In genomic region chr2:210169871-210170441, GRCh38 we compare ENCODE assay signal across 8 cellular contexts. TPM values are rescaled to one million over a fixed set of nuclear protein-coding genes. Genes with fewer than 3 reads are reported as not detected.
DNase-seq lines count a peak whose midpoint lies in the region; ATAC-seq, FAIRE-seq and TF ChIP-seq lines count a peak whose summit lies in the region.

No MANE protein-coding gene starts in this region.

- peaks cover 2% of the 10 kb centered on the region for H3K27me3 Mint-ChIP-seq in activated CD8-positive, alpha-beta T cell treated with anti-CD3 and anti-CD28 coated beads for 36 hours
- peaks cover 7% of the 10 kb centered on the region for H3K27me3 Mint-ChIP-seq in glutamatergic neuron (ENCODE audit: unreplicated experiment)

- POLR2A ChIA-PET in activated CD8-positive, alpha-beta T cell treated with anti-CD3 and anti-CD28 coated beads for 36 hours (lab: Charles Lee): no interaction called here

- TF ChIP-seq CTCF in D721Med (IDR thresholded peaks at IDR 0.05; ENCODE audit: insufficient read depth, missing control alignments) (no peak), glutamatergic neuron (IDR thresholded peaks at IDR 0.05; ENCODE audit: partially characterized antibody, unreplicated experiment) (no peak)
- TF ChIP-seq CTCF in activated CD8-positive, alpha-beta T cell treated with anti-CD3 and anti-CD28 coated beads for 36 hours (IDR thresholded peaks at IDR 0.05): no peak

- no peaks in the 10 kb centered on the region for H3K9me3 Mint-ChIP-seq in activated CD8-positive, alpha-beta T cell treated with anti-CD3 and anti-CD28 coated beads for 36 hours
- peaks cover 14% of the 10 kb centered on the region for H3K9me3 Mint-ChIP-seq in glutamatergic neuron (ENCODE audit: unreplicated experiment)

- H3K4me3 Mint-ChIP-seq in activated CD8-positive, alpha-beta T cell treated with anti-CD3 and anti-CD28 coated beads for 36 hours: peak overlapping the region; percentile 87
- peak overlapping the region; percentile 92 for H3K4me3 Mint-ChIP-seq in glutamatergic neuron (ENCODE audit: unreplicated experiment)

- peak overlapping the region; percentile 93 for H3K4me3 ChIP-seq in Jurkat, Clone E6-1 (ENCODE audit: low read length)
- peak overlapping the region; percentile 73 for H3K4me3 ChIP-seq in skeletal muscle cell (ENCODE audit: low read depth, low read length)

- peaks cover 28% of the 10 kb centered on the region for H3K4me1 Mint-ChIP-seq in activated CD8-positive, alpha-beta T cell treated with anti-CD3 and anti-CD28 coated beads for 36 hours (ENCODE audit: low read depth)
- peaks cover 8% of the 10 kb centered on the region for H3K4me1 Mint-ChIP-seq in glutamatergic neuron (ENCODE audit: low read depth, unreplicated experiment)

- CTCF ChIA-PET in activated CD8-positive, alpha-beta T cell treated with anti-CD3 and anti-CD28 coated beads for 36 hours (lab: Charles Lee): no interaction called here

- peak overlapping the region; percentile 96 for H3K27ac Mint-ChIP-seq in activated CD8-positive, alpha-beta T cell treated with anti-CD3 and anti-CD28 coated beads for 36 hours
- peak overlapping the region; percentile 91 for H3K27ac Mint-ChIP-seq in glutamatergic neuron (ENCODE audit: unreplicated experiment)

- intact Hi-C loops in activated CD8-positive, alpha-beta T cell treated with anti-CD3 and anti-CD28 coated beads for 36 hours (cut with micrococcal nuclease): loop anchor here (5.0 kb wide), 1 partner anchor 168 kb away; the partner anchor contains the start of gene RPE

- no peaks in the 10 kb centered on the region for H3K36me3 Mint-ChIP-seq in activated CD8-positive, alpha-beta T cell treated with anti-CD3 and anti-CD28 coated beads for 36 hours (ENCODE audit: low read depth)
- H3K36me3 Mint-ChIP-seq in glutamatergic neuron (ENCODE audit: unreplicated experiment): no peaks in the 10 kb centered on the region

- FAIRE-seq in D721Med (lab: Jason Lieb, UNC): peak; percentile 44

- DNase-seq in D721Med (ENCODE audit: insufficient read length, low spot score) (no peak), glutamatergic neuron (no peak), skeletal muscle cell (ENCODE audit: low read depth) (peak; percentile 45), COR-L47 (lab: John Stamatoyannopoulos, UW) (no peak), germinal center (ENCODE audit: low spot score) (no peak)
- no peak for DNase-seq in Jurkat, Clone E6-1 (ENCODE audit: low read depth, low spot score)
- no peak for DNase-seq in activated CD8-positive, alpha-beta T cell treated with anti-CD3 and anti-CD28 coated beads for 36 hours

- ATAC-seq in GM21515 (IDR thresholded peaks at IDR 0.05; ENCODE audit: unreplicated experiment): peak; percentile 33
- ATAC-seq in activated CD8-positive, alpha-beta T cell treated with anti-CD3 and anti-CD28 coated beads for 36 hours: peak; percentile 17

RNA-seq across cellular contexts. Expression of gene KANSL1L, which starts 1.3 kb away (rescaled TPM):
- 4.3 TPM for polyA plus RNA-seq in Jurkat, Clone E6-1 (2012; ENCODE audit: insufficient read depth, insufficient read length)
- 1 to 10 TPM; 4.8 to 5.4 TPM for total RNA-seq in activated CD8-positive, alpha-beta T cell treated with anti-CD3 and anti-CD28 coated beads for 36 hours
- total RNA-seq in glutamatergic neuron (ENCODE audit: unreplicated experiment): 26.4 TPM

RNA-seq across cellular contexts. Expression of gene ACADL, which starts 55.3 kb away (rescaled TPM):
- not detected for polyA plus RNA-seq in Jurkat, Clone E6-1 (2012; ENCODE audit: insufficient read depth, insufficient read length)
- not detected for total RNA-seq in activated CD8-positive, alpha-beta T cell treated with anti-CD3 and anti-CD28 coated beads for 36 hours
- total RNA-seq in glutamatergic neuron (ENCODE audit: unreplicated experiment): not detected
